25 cellular contexts compared by ENCODE assay signal in the genomic region with DNA sequence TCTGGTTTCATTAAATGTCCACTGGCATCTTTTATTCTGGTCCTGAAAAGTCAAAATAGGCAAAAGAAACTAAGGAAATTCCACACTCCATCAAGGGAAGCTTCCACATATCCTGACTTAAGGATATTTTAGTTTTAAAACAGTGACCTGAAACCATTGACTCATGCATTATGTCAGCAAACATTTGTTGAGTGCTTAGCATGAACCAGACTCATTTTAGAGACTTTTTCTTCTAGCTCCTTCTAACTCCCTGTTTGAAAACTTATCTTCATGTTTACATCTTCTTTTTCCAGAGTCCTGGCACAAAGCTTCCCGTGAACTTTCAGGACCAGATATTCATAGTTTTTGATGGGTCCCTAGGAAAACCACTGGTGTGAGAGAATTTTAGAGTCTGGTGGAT. TPM values are rescaled to one million over a fixed set of nuclear protein-coding genes. Genes with fewer than 3 reads are reported as not detected.
"Had no signal": no experiment of that assay in that cellular context is flagged by ENCODE, and none has a peak within 500 bp of the region (broad histone marks: within the 10 kb centered on the region; RNA-seq: fewer than 3 reads in every experiment).

No MANE protein-coding gene starts in this region.

- H3K27ac ChIP-seq: esophagus squamous epithelium, gastrocnemius medialis, left lung, parathyroid adenoma, spleen, thoracic aorta, upper lobe of left lung had no signal

- H3K27me3 Mint-ChIP-seq: stimulated activated memory B cell treated with anti-CD40 and anti-IgM and Interleukin-4, amounts not matched to agents 10 μg/mL and 1 μg/mL and 100 μg/mL, for 72 hours had no signal

- H3K27me3 ChIP-seq: esophagus squamous epithelium, left lung, upper lobe of left lung had no signal

- ATAC-seq: activated naive CD4-positive, alpha-beta T cell treated with anti-CD3 and anti-CD28 coated beads, Interleukin-2, amount 50 U/mL, for 72 hours; gastrocnemius medialis; left lung; mucosa of descending colon; sciatic nerve; stimulated activated memory B cell treated with anti-CD40 and anti-IgM and Interleukin-4, amounts not matched to agents 10 μg/mL and 1 μg/mL and 100 μg/mL, for 72 hours had no signal

- H3K36me3 ChIP-seq: esophagus squamous epithelium, gastrocnemius medialis, left lung, spleen, thoracic aorta, upper lobe of left lung had no signal

- H3K4me3 Mint-ChIP-seq: activated T-helper 1 cell treated with anti-CD3 and anti-CD28 coated beads, Interleukin-12 subunit alpha, Interleukin-12 subunit beta, Interleukin-2, Interleukin-4 antibody, amounts not matched to agents 30 ng/mL and 10 ng/mL and 1 ng/mL, durations not matched to agents 14 hours and 24 hours and 36 hours; brain; memory B cell; naive B cell; stimulated activated memory B cell treated with anti-CD40 and anti-IgM and Interleukin-4, amounts not matched to agents 10 μg/mL and 1 μg/mL and 100 μg/mL, for 72 hours had no signal

- DNase-seq: activated CD4-positive, alpha-beta T cell treated with anti-CD3 and anti-CD28 coated beads, Interleukin-2, amount 50 U/mL, for 48 hours; activated gamma-delta T cell treated with Interleukin-2 at 50 U/mL for 16 hours; amniotic stem cell; cortex of kidney; effector CD4-positive, alpha-beta T cell; esophagus squamous epithelium; gastrocnemius medialis; head of caudate nucleus; kidney; left lung; mucosa of descending colon; naive B cell; spleen; stimulated activated CD4-positive, alpha-beta T cell treated with anti-CD3 and anti-CD28 coated beads, Interleukin-4, amount 100 ng/mL, for 4 hours; SW 1271; T-helper 2 cell; upper lobe of left lung had no signal

- H3K9me3 Mint-ChIP-seq: activated naive CD4-positive, alpha-beta T cell treated with anti-CD3 and anti-CD28 coated beads, Interleukin-2, amount 50 U/mL, for 72 hours; activated T-helper 1 cell treated with anti-CD3 and anti-CD28 coated beads, Interleukin-12 subunit alpha, Interleukin-12 subunit beta, Interleukin-2, Interleukin-4 antibody, amounts not matched to agents 30 ng/mL and 10 ng/mL and 1 ng/mL, durations not matched to agents 14 hours and 24 hours and 36 hours; brain; memory B cell; naive B cell; stimulated activated memory B cell treated with anti-CD40 and anti-IgM and Interleukin-4, amounts not matched to agents 10 μg/mL and 1 μg/mL and 100 μg/mL, for 72 hours had no signal

- H3K27ac Mint-ChIP-seq: activated naive CD4-positive, alpha-beta T cell treated with anti-CD3 and anti-CD28 coated beads, Interleukin-2, amount 50 U/mL, for 72 hours; activated T-helper 1 cell treated with anti-CD3 and anti-CD28 coated beads, Interleukin-12 subunit alpha, Interleukin-12 subunit beta, Interleukin-2, Interleukin-4 antibody, amounts not matched to agents 30 ng/mL and 10 ng/mL and 1 ng/mL, durations not matched to agents 14 hours and 24 hours and 36 hours; brain; memory B cell; naive B cell; stimulated activated memory B cell treated with anti-CD40 and anti-IgM and Interleukin-4, amounts not matched to agents 10 μg/mL and 1 μg/mL and 100 μg/mL, for 72 hours had no signal

- H3K9me3 ChIP-seq: esophagus squamous epithelium, gastrocnemius medialis, left lung, mucosa of descending colon, spleen, thoracic aorta, upper lobe of left lung had no signal

- H3K4me3 ChIP-seq: esophagus squamous epithelium, gastrocnemius medialis, left lung, mucosa of descending colon, spleen, thoracic aorta, upper lobe of left lung had no signal

- H3K36me3 Mint-ChIP-seq: activated naive CD4-positive, alpha-beta T cell treated with anti-CD3 and anti-CD28 coated beads, Interleukin-2, amount 50 U/mL, for 72 hours; brain; memory B cell; naive B cell; stimulated activated memory B cell treated with anti-CD40 and anti-IgM and Interleukin-4, amounts not matched to agents 10 μg/mL and 1 μg/mL and 100 μg/mL, for 72 hours had no signal

- H3K4me1 Mint-ChIP-seq: memory B cell; naive B cell; stimulated activated memory B cell treated with anti-CD40 and anti-IgM and Interleukin-4, amounts not matched to agents 10 μg/mL and 1 μg/mL and 100 μg/mL, for 72 hours had no signal

- H3K4me1 ChIP-seq: gastrocnemius medialis, parathyroid adenoma had no signal

RNA-seq across cellular contexts. Expression of a gene that starts 6.8 kb away (rescaled TPM):
- total RNA-seq: activated naive CD4-positive, alpha-beta T cell treated with anti-CD3 and anti-CD28 coated beads, Interleukin-2, amount 50 U/mL, for 72 hours; activated T-helper 1 cell treated with anti-CD3 and anti-CD28 coated beads, Interleukin-12 subunit alpha, Interleukin-12 subunit beta, Interleukin-2, Interleukin-4 antibody, amounts not matched to agents 30 ng/mL and 10 ng/mL and 1 ng/mL, durations not matched to agents 14 hours and 24 hours and 36 hours had no signal

RNA-seq across cellular contexts. Expression of a gene that starts 9.3 kb away (rescaled TPM):
- total RNA-seq: activated naive CD4-positive, alpha-beta T cell treated with anti-CD3 and anti-CD28 coated beads, Interleukin-2, amount 50 U/mL, for 72 hours; activated T-helper 1 cell treated with anti-CD3 and anti-CD28 coated beads, Interleukin-12 subunit alpha, Interleukin-12 subunit beta, Interleukin-2, Interleukin-4 antibody, amounts not matched to agents 30 ng/mL and 10 ng/mL and 1 ng/mL, durations not matched to agents 14 hours and 24 hours and 36 hours; esophagus squamous epithelium; gastrocnemius medialis; left lung; mucosa of descending colon; sciatic nerve; thoracic aorta; upper lobe of left lung had no signal

RNA-seq across cellular contexts. Expression of a gene that starts 25.9 kb away (rescaled TPM):
- total RNA-seq: activated naive CD4-positive, alpha-beta T cell treated with anti-CD3 and anti-CD28 coated beads, Interleukin-2, amount 50 U/mL, for 72 hours; activated T-helper 1 cell treated with anti-CD3 and anti-CD28 coated beads, Interleukin-12 subunit alpha, Interleukin-12 subunit beta, Interleukin-2, Interleukin-4 antibody, amounts not matched to agents 30 ng/mL and 10 ng/mL and 1 ng/mL, durations not matched to agents 14 hours and 24 hours and 36 hours; thoracic aorta had no signal
